ENCODE assay signal across 8 cellular contexts in the genomic region with DNA sequence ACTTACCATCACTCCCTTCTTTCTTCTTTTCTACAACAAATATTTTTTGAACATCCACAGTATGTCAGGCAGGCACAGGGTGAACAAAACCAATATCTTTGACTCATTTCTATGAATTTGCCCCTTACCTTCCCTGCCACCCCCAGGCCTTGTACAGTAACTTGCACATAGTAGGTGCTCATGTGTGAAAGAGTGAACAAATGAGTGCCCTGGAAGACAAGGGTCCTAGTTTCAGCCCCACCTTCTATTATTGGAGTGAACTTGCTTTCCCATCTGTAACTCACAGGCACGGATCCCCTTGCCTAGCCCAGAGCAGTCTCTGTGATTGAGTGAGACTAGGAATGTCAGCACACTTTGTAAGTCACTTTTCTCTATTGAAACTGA. TPM values are rescaled to one million over a fixed set of nuclear protein-coding genes. Genes with fewer than 3 reads are reported as not detected.
DNase-seq lines count a peak whose midpoint lies in the region; ATAC-seq and TF ChIP-seq lines count a peak whose summit lies in the region.
"Had no signal": no experiment of that assay in that cellular context is flagged by ENCODE, and none has a peak within 500 bp of the region (broad histone marks: within the 10 kb centered on the region; RNA-seq: fewer than 3 reads in every experiment).

No MANE protein-coding gene starts in this region.

- CTCF ChIA-PET in activated CD4-positive, alpha-beta memory T cell treated with anti-CD3 and anti-CD28 coated beads, Interleukin-2, amount 10 ng/mL, durations not matched to agents 7 days and 5 days (lab: Charles Lee) = interaction anchor here (1.3 to 1.9 kb wide), 3 partner anchors 28 to 142 kb away, joined by 7 to 8 read pairs (median 7); no protein-coding TSS in a partner anchor

- POLR2A ChIA-PET in activated CD4-positive, alpha-beta memory T cell treated with anti-CD3 and anti-CD28 coated beads, Interleukin-2, amount 10 ng/mL, durations not matched to agents 7 days and 5 days (lab: Charles Lee) = interaction anchor here (1.0 to 2.5 kb wide), 8 partner anchors 9 to 61 kb away, joined by 3 to 13 read pairs (median 5); a partner anchor contains a TSS

- intact Hi-C loops in heart left ventricle (cut with DNase I) = no loop called here

- TF ChIP-seq POLR2A in heart left ventricle (IDR thresholded peaks at IDR 0.05) = no peak

- no peaks in the 10 kb centered on the region for H3K4me1 ChIP-seq in cardiac muscle cell (ENCODE audit: low read depth)
- H3K4me1 ChIP-seq in heart left ventricle = peaks cover 0 to 19% (median 0%) of the 10 kb centered on the region in 12 donors
- H3K4me1 ChIP-seq in thymus (ENCODE audit: control insufficient read depth, insufficient read depth, low read length) = no peaks in the 10 kb centered on the region
- H3K4me1 ChIP-seq in HAP-1 = peaks cover 1% of the 10 kb centered on the region

- H3K9me3 ChIP-seq in cardiac muscle cell (ENCODE audit: low read depth) (no peaks in the 10 kb centered on the region), heart left ventricle (no peaks in the 10 kb centered on the region), thymus (ENCODE audit: control insufficient read depth) (no peaks in the 10 kb centered on the region), HAP-1 (no peaks in the 10 kb centered on the region)

- in situ Hi-C loops in HAP-1 (cut with MboI; ENCODE audit: low sequenced_read_pairs) = no loop called here

- ATAC-seq in heart left ventricle = no peak

- H3K4me3 ChIP-seq in cardiac muscle cell = no peak overlapping the region
- H3K4me3 ChIP-seq in heart left ventricle = no peak overlapping the region
- no peak overlapping the region for H3K4me3 ChIP-seq in thymus (ENCODE audit: low read length)
- no peak overlapping the region for H3K4me3 ChIP-seq in HAP-1

- WGBS in heart left ventricle, 4 donors = 77 to 96% (median 92%) methylated on average over 1 of the region's 1 CpG
- 100% methylated on average over 1 of the region's 1 CpG for WGBS in thymus

- H3K9me3 Mint-ChIP-seq in activated CD4-positive, alpha-beta memory T cell treated with anti-CD3 and anti-CD28 coated beads, Interleukin-2, amount 10 ng/mL, durations not matched to agents 7 days and 5 days = no peaks in the 10 kb centered on the region

- H3K4me1 Mint-ChIP-seq in activated CD4-positive, alpha-beta memory T cell treated with anti-CD3 and anti-CD28 coated beads, Interleukin-2, amount 10 ng/mL, durations not matched to agents 7 days and 5 days = peaks cover 39% of the 10 kb centered on the region

- no peak overlapping the region for H3K4me3 Mint-ChIP-seq in activated CD4-positive, alpha-beta memory T cell treated with anti-CD3 and anti-CD28 coated beads, Interleukin-2, amount 10 ng/mL, durations not matched to agents 7 days and 5 days

- H3K27me3 Mint-ChIP-seq in activated CD4-positive, alpha-beta memory T cell treated with anti-CD3 and anti-CD28 coated beads, Interleukin-2, amount 10 ng/mL, durations not matched to agents 7 days and 5 days = no peaks in the 10 kb centered on the region

- H3K27ac ChIP-seq in cardiac muscle cell (peak overlapping the region; percentile 79), heart left ventricle (peak overlapping the region in 1 of 12 donors; percentile 45), thymus (ENCODE audit: low read depth) (peak overlapping the region; percentile 20)

- peaks cover 63% of the 10 kb centered on the region for H3K36me3 Mint-ChIP-seq in activated CD4-positive, alpha-beta memory T cell treated with anti-CD3 and anti-CD28 coated beads, Interleukin-2, amount 10 ng/mL, durations not matched to agents 7 days and 5 days (ENCODE audit: low read depth)

- peak overlapping the region; percentile 84 for H3K27ac Mint-ChIP-seq in activated CD4-positive, alpha-beta memory T cell treated with anti-CD3 and anti-CD28 coated beads, Interleukin-2, amount 10 ng/mL, durations not matched to agents 7 days and 5 days

- no peak for TF ChIP-seq CTCF in cardiac muscle cell (IDR thresholded peaks at IDR 0.05; ENCODE audit: low read depth, low read length)
- no peak for TF ChIP-seq CTCF in heart left ventricle (IDR thresholded peaks at IDR 0.05)

- DNase-seq in cardiac muscle cell (ENCODE audit: low read depth in 1 of 2, low spot score in 1 of 2) (no peak), heart left ventricle (no peak), HAP-1 (ENCODE audit: low spot score in 2 of 2) (no peak), NCI-H1436 (lab: John Stamatoyannopoulos, UW) (no peak)
- no peak for DNase-seq in activated CD4-positive, alpha-beta memory T cell treated with anti-CD3 and anti-CD28 coated beads, Interleukin-2, amount 10 ng/mL, durations not matched to agents 7 days and 5 days
- DNase-seq: kidney, NCI-H1105 treated with DMSO at 0.1 percent for 48 hours had no signal

- H3K27me3 ChIP-seq in cardiac muscle cell = no peaks in the 10 kb centered on the region
- H3K27me3 ChIP-seq in heart left ventricle = no peaks in the 10 kb centered on the region
- H3K27me3 ChIP-seq in thymus (ENCODE audit: control insufficient read depth, insufficient read depth) = no peaks in the 10 kb centered on the region
- no peaks in the 10 kb centered on the region for H3K27me3 ChIP-seq in HAP-1 (ENCODE audit: low read depth)

- H3K36me3 ChIP-seq in cardiac muscle cell (peaks cover 5% of the 10 kb centered on the region), heart left ventricle (peaks cover 0 to 92% (median 76%) of the 10 kb centered on the region in 9 donors), thymus (ENCODE audit: control insufficient read depth, insufficient read depth) (peaks cover 23% of the 10 kb centered on the region), HAP-1 (replicated peaks) (peaks cover 39% of the 10 kb centered on the region)

RNA-seq across cellular contexts. Expression of a gene that starts 12.8 kb away (rescaled TPM):
- 16.2 and 16.6 TPM in 2 replicates for total RNA-seq in cardiac muscle cell
- polyA plus RNA-seq in cardiac muscle cell = 16.1 and 16.6 TPM in 2 replicates
- 10 to 100 TPM in 8 of 9 donors, 1 to 10 TPM in 1; 9.2 to 22.5 (median 12.2) TPM for total RNA-seq in heart left ventricle
- polyA plus RNA-seq in heart left ventricle = 10 to 100 TPM in 1 of 2 donors, 1 to 10 TPM in 1; 8.7 to 18.5 TPM
- total RNA-seq in activated CD4-positive, alpha-beta memory T cell treated with anti-CD3 and anti-CD28 coated beads, Interleukin-2, amount 10 ng/mL, durations not matched to agents 7 days and 5 days = 10 to 100 TPM; 73.3 to 76.3 TPM
- 9.1 TPM for polyA plus RNA-seq in thymus

RNA-seq across cellular contexts. Expression of a gene that starts 23.6 kb away (rescaled TPM):
- 0.15 and 0.25 TPM in 2 replicates for total RNA-seq in cardiac muscle cell
- 0.13 TPM in 1 of 2 replicates, not detected in the other for polyA plus RNA-seq in cardiac muscle cell
- under 1 TPM in 2 of 9 donors, not detected in 7; 0.26 to 0.37 TPM for total RNA-seq in heart left ventricle
- polyA plus RNA-seq in heart left ventricle = under 1 TPM; 0.11 to 0.42 TPM
- total RNA-seq in activated CD4-positive, alpha-beta memory T cell treated with anti-CD3 and anti-CD28 coated beads, Interleukin-2, amount 10 ng/mL, durations not matched to agents 7 days and 5 days = 1 to 10 TPM; 4.9 to 5.0 TPM
- polyA plus RNA-seq in thymus = 191 TPM

RNA-seq across cellular contexts. Expression of a gene that starts 50.8 kb away (rescaled TPM):
- total RNA-seq in cardiac muscle cell (18.4 and 21.5 TPM in 2 replicates), heart left ventricle (10 to 100 TPM in 8 of 9 donors, 1 to 10 TPM in 1; 7.6 to 27.4 (median 17.1) TPM)
- polyA plus RNA-seq in cardiac muscle cell (32.2 and 35.4 TPM in 2 replicates), heart left ventricle (10 to 100 TPM; 12.0 to 15.7 TPM), thymus (17.9 TPM)
- total RNA-seq in activated CD4-positive, alpha-beta memory T cell treated with anti-CD3 and anti-CD28 coated beads, Interleukin-2, amount 10 ng/mL, durations not matched to agents 7 days and 5 days = 10 to 100 TPM; 29.4 to 31.4 TPM

RNA-seq across cellular contexts. Expression of a gene that starts 51.6 kb away (rescaled TPM):
- 8.5 and 13.7 TPM in 2 replicates for total RNA-seq in cardiac muscle cell
- 11.7 and 12.4 TPM in 2 replicates for polyA plus RNA-seq in cardiac muscle cell
- total RNA-seq in heart left ventricle = 1 to 10 TPM; 4.3 to 8.8 (median 5.6) TPM
- 1 to 10 TPM; 2.7 to 4.4 TPM for polyA plus RNA-seq in heart left ventricle
- 10 to 100 TPM; 16.6 to 16.9 TPM for total RNA-seq in activated CD4-positive, alpha-beta memory T cell treated with anti-CD3 and anti-CD28 coated beads, Interleukin-2, amount 10 ng/mL, durations not matched to agents 7 days and 5 days
- 10.6 TPM for polyA plus RNA-seq in thymus
